In genomic region chr5:35416217-35416988, GRCh38 we compare ENCODE assay signal across 15 cellular contexts.
DNase-seq lines count a peak whose midpoint lies in the region; ATAC-seq and TF ChIP-seq lines count a peak whose summit lies in the region.
"Had no signal": no experiment of that assay in that cellular context is flagged by ENCODE, and none has a peak within 500 bp of the region (broad histone marks: within the 10 kb centered on the region; RNA-seq: fewer than 3 reads in every experiment).

No MANE protein-coding gene starts in this region.

- WGBS in hepatocyte (ENCODE audit: low lambda C conversion rate, missing lambda C conversion rate): 25% methylated on average over 6 of the region's 6 CpGs

- DNase-seq in H4 (ENCODE audit: low spot score) (peak; percentile 12), NCI-H748 treated with DMSO at 0.1 percent for 48 hours (lab: John Stamatoyannopoulos, UW) (peak; percentile 67), hepatocyte (ENCODE audit: low spot score) (peak; percentile 18)
- no peak for DNase-seq in stimulated activated CD4-positive, alpha-beta T cell treated with anti-CD3 and anti-CD28 coated beads, Interleukin-4, amount 100 ng/mL, for 1 hour
- DNase-seq: Calu3; CD8-positive, alpha-beta memory T cell; KBM-7; NCI-H2227 treated with DMSO at 0.1 percent for 48 hours; NCI-H510A had no signal

- H3K4me3 ChIP-seq in hepatocyte (no peak overlapping the region), parathyroid adenoma (ENCODE audit: low read depth, low read length) (no peak overlapping the region)
- H3K4me3 ChIP-seq: SJSA1 had no signal

- TF ChIP-seq CTCF in hepatocyte (IDR thresholded peaks at IDR 0.05; ENCODE audit: poor library complexity): no peak
- no peak for TF ChIP-seq CTCF in parathyroid adenoma (IDR thresholded peaks at IDR 0.05)

- H3K36me3 ChIP-seq in hepatocyte (replicated peaks; ENCODE audit: insufficient read depth, low read depth) (no peaks in the 10 kb centered on the region), parathyroid adenoma (ENCODE audit: control insufficient read depth, insufficient read depth, low read length) (no peaks in the 10 kb centered on the region)
- H3K36me3 ChIP-seq: SJSA1 had no signal

- no peak overlapping the region for H2AFZ ChIP-seq in hepatocyte
- peak overlapping the region; percentile 18 for H2AFZ ChIP-seq in parathyroid adenoma

- no peaks in the 10 kb centered on the region for H4K20me1 ChIP-seq in hepatocyte (ENCODE audit: insufficient read depth, poor library complexity, severe bottlenecking)

- no peak overlapping the region for H3K9ac ChIP-seq in parathyroid adenoma

- H3K9me3 ChIP-seq in hepatocyte (ENCODE audit: low read depth) (no peaks in the 10 kb centered on the region), parathyroid adenoma (ENCODE audit: control insufficient read depth, low read length) (no peaks in the 10 kb centered on the region)
- H3K9me3 ChIP-seq: SJSA1 had no signal

- H3K27me3 ChIP-seq in hepatocyte (no peaks in the 10 kb centered on the region), parathyroid adenoma (ENCODE audit: control insufficient read depth, insufficient read depth, low read length) (no peaks in the 10 kb centered on the region)
- H3K27me3 ChIP-seq: SJSA1 had no signal

- peak overlapping the region; percentile 42 for H3K4me2 ChIP-seq in hepatocyte
- H3K4me2 ChIP-seq in parathyroid adenoma (ENCODE audit: low read length): no peak overlapping the region

- H3K27ac ChIP-seq in hepatocyte (peak overlapping the region; percentile 37), parathyroid adenoma (no peak overlapping the region)
- H3K27ac ChIP-seq: C4-2B, SJSA1 had no signal

- H3K4me1 ChIP-seq in hepatocyte (ENCODE audit: insufficient read depth) (peaks cover 10% of the 10 kb centered on the region), parathyroid adenoma (no peaks in the 10 kb centered on the region)
- H3K4me1 ChIP-seq: SJSA1 had no signal

- no peaks in the 10 kb centered on the region for H3K79me2 ChIP-seq in hepatocyte
- no peaks in the 10 kb centered on the region for H3K79me2 ChIP-seq in parathyroid adenoma

- H3K9me2 ChIP-seq in hepatocyte (replicated peaks; ENCODE audit: insufficient read depth): no peaks in the 10 kb centered on the region

- ATAC-seq in GM21576 (IDR thresholded peaks at IDR 0.05; ENCODE audit: unreplicated experiment) (no peak), HG02798 (IDR thresholded peaks at IDR 0.05; ENCODE audit: poor library complexity, unreplicated experiment) (no peak)
- ATAC-seq: Right ventricle myocardium inferior had no signal
